Comparison of ENCODE assay signal across 10 cellular contexts in genomic region chr1:89274431-89274857, GRCh38. TPM values are rescaled to one million over a fixed set of nuclear protein-coding genes. Genes with fewer than 3 reads are reported as not detected.
A peak's percentile ranks its signal among the peaks of the same experiment; 100 is the strongest.
DNase-seq lines count a peak whose midpoint lies in the region; ATAC-seq and TF ChIP-seq lines count a peak whose summit lies in the region.
"Had no signal": no experiment of that assay in that cellular context is flagged by ENCODE, and none has a peak within 500 bp of the region (broad histone marks: within the 10 kb centered on the region; RNA-seq: fewer than 3 reads in every experiment).

No MANE protein-coding gene starts in this region.

- H3K79me2 ChIP-seq in GM23248 (ENCODE audit: insufficient read depth), result no peaks in the 10 kb centered on the region
- H3K79me2 ChIP-seq in PC-3 (ENCODE audit: low read length), result no peaks in the 10 kb centered on the region
- H3K79me2 ChIP-seq in OCI-LY7 (ENCODE audit: insufficient read depth, low read depth, low read length), result no peaks in the 10 kb centered on the region

- WGBS in GM23248 (ENCODE audit: low coverage in 1 of 2, low lambda C conversion rate in 2 of 2, missing lambda C conversion rate in 2 of 2), 2 experiments, result 9 to 10% methylated on average over 2 of the region's 2 CpGs

- DNase-seq in GM23248, result peak; percentile 87
- DNase-seq in PC-3, result peak; percentile 49
- DNase-seq in epithelial cell of esophagus (ENCODE audit: low read depth), result peak; percentile 89
- no peak for DNase-seq in sciatic nerve (ENCODE audit: low spot score)
- no peak for DNase-seq in WERI-Rb-1
- no peak for DNase-seq in OCI-LY7 (ENCODE audit: low spot score)
- no peak for DNase-seq in OCI-M2 (lab: John Stamatoyannopoulos, UW; ENCODE audit: unreplicated experiment)
- DNase-seq: body of pancreas, NCI-H2227 treated with DMSO at 0.1 percent for 48 hours had no signal

- no TSS peak for BruUV-seq in PC-3 (replicated peaks; lab: Mats Ljungman, UMichigan)
- no TSS peak for BruUV-seq in OCI-LY7 (replicated peaks; lab: Mats Ljungman, UMichigan)

- POLR2A ChIA-PET in PC-3 (lab: Charles Lee; ENCODE audit: unreplicated experiment), result no interaction called here
- POLR2A ChIA-PET in OCI-LY7 (lab: Charles Lee), result interaction anchor here (0.5 to 0.6 kb wide), 2 partner anchors 24 to 1822 kb away, joined by 3 read pairs; no protein-coding TSS in a partner anchor

- H3K4me2 ChIP-seq in GM23248 (ENCODE audit: unreplicated experiment), result peak overlapping the region; percentile 48
- peak overlapping the region; percentile 34 for H3K4me2 ChIP-seq in PC-3 (ENCODE audit: low read length)
- H3K4me2 ChIP-seq in OCI-LY7 (ENCODE audit: low read length), result no peak overlapping the region

- H3K9me2 ChIP-seq in GM23248 (ENCODE audit: insufficient read depth) (no peaks in the 10 kb centered on the region), PC-3 (replicated peaks; ENCODE audit: low read length) (no peaks in the 10 kb centered on the region), OCI-LY7 (ENCODE audit: insufficient read depth, low read length) (no peaks in the 10 kb centered on the region)

- H3K9me3 ChIP-seq in GM23248 (ENCODE audit: low read depth) (no peaks in the 10 kb centered on the region), PC-3 (ENCODE audit: low read length) (no peaks in the 10 kb centered on the region), WERI-Rb-1 (ENCODE audit: severe bottlenecking) (peaks cover 2% of the 10 kb centered on the region), OCI-LY7 (ENCODE audit: low read length) (no peaks in the 10 kb centered on the region)
- H3K9me3 ChIP-seq: body of pancreas had no signal

- CTCF ChIA-PET in PC-3 (lab: Charles Lee) (interaction anchor here (0.6 kb wide), 1 partner anchor 274 kb away, joined by 6 read pairs; no protein-coding TSS in a partner anchor), OCI-LY7 (lab: Charles Lee; ENCODE audit: unreplicated experiment) (no interaction called here)

- peaks cover 31% of the 10 kb centered on the region for H3K4me1 ChIP-seq in GM23248 (ENCODE audit: insufficient read depth)
- peaks cover 15% of the 10 kb centered on the region for H3K4me1 ChIP-seq in PC-3 (ENCODE audit: insufficient read depth, low read length)
- no peaks in the 10 kb centered on the region for H3K4me1 ChIP-seq in OCI-LY7 (ENCODE audit: insufficient read depth, low read length, poor library complexity, severe bottlenecking)
- H3K4me1 ChIP-seq: body of pancreas had no signal

- TF ChIP-seq CTCF in PC-3 (conservative IDR thresholded peaks at IDR 0.05; ENCODE audit: low read depth, low read length) (no peak), epithelial cell of esophagus (IDR thresholded peaks at IDR 0.05; ENCODE audit: insufficient read depth, low read depth, low read length, missing control alignments) (no peak), WERI-Rb-1 (IDR thresholded peaks at IDR 0.05; ENCODE audit: low read depth, low read length) (no peak), OCI-LY7 (conservative IDR thresholded peaks at IDR 0.05; ENCODE audit: low read length) (no peak)

- H2AFZ ChIP-seq in GM23248 (peak overlapping the region; percentile 58), PC-3 (ENCODE audit: low read length) (peak overlapping the region; percentile 46; the same call in 1 of the 2 replicates), OCI-LY7 (ENCODE audit: low read length) (no peak overlapping the region)

- intact Hi-C loops in PC-3 (cut with micrococcal nuclease) (no loop called here), sciatic nerve (cut with DNase I) (loop anchor here (5.0 kb wide), 1 partner anchor 1748 kb away; the partner anchor contains the start of gene ZNF644), OCI-LY7 (cut with micrococcal nuclease; ENCODE audit: unreplicated experiment) (no loop called here)

- H4K20me1 ChIP-seq in GM23248 (ENCODE audit: insufficient read depth), result no peaks in the 10 kb centered on the region
- no peaks in the 10 kb centered on the region for H4K20me1 ChIP-seq in PC-3 (ENCODE audit: low read length)
- H4K20me1 ChIP-seq in OCI-LY7 (ENCODE audit: insufficient read depth, low read length), result no peaks in the 10 kb centered on the region

- H3F3A ChIP-seq in GM23248 (ENCODE audit: insufficient read depth), result peaks cover 33% of the 10 kb centered on the region
- H3F3A ChIP-seq in PC-3 (ENCODE audit: low read length, unreplicated experiment), result no peaks in the 10 kb centered on the region

- H3K27ac ChIP-seq in GM23248 (peak overlapping the region; percentile 55), PC-3 (ENCODE audit: low read length) (0 out of 2 replicates have a peak overlapping the region, but pooled peaks have one; percentile 23), WERI-Rb-1 (no peak overlapping the region), OCI-LY7 (ENCODE audit: low read depth, low read length, poor library complexity, severe bottlenecking) (no peak overlapping the region)
- H3K27ac ChIP-seq: body of pancreas had no signal

- in situ Hi-C loops in GM23248 (cut with MboI), result no loop called here

- ATAC-seq in PC-3 (peak; percentile 49), sciatic nerve (peak; percentile 82), HG03025 (IDR thresholded peaks at IDR 0.05; ENCODE audit: low FRiP score, unreplicated experiment) (no peak)
- ATAC-seq: body of pancreas had no signal

- no peaks in the 10 kb centered on the region for H3K36me3 ChIP-seq in GM23248 (ENCODE audit: low read depth)
- H3K36me3 ChIP-seq in PC-3 (ENCODE audit: low read depth, low read length), result no peaks in the 10 kb centered on the region
- H3K36me3 ChIP-seq in WERI-Rb-1, result no peaks in the 10 kb centered on the region
- no peaks in the 10 kb centered on the region for H3K36me3 ChIP-seq in OCI-LY7 (ENCODE audit: insufficient read depth, low read length)

- H3K4me3 ChIP-seq in GM23248 (no peak overlapping the region), PC-3 (ENCODE audit: low read length) (no peak overlapping the region), epithelial cell of esophagus (ENCODE audit: low read length) (no peak overlapping the region), WERI-Rb-1 (ENCODE audit: low read depth, low read length) (no peak overlapping the region), OCI-LY7 (ENCODE audit: low read depth, low read length, poor library complexity, severe bottlenecking) (no peak overlapping the region)
- H3K4me3 ChIP-seq: body of pancreas had no signal

- H3K27me3 ChIP-seq in GM23248 (replicated peaks; ENCODE audit: insufficient read depth), result no peaks in the 10 kb centered on the region
- H3K27me3 ChIP-seq in PC-3 (ENCODE audit: low read length), result no peaks in the 10 kb centered on the region
- H3K27me3 ChIP-seq in WERI-Rb-1 (ENCODE audit: insufficient read depth, low read depth, severe bottlenecking), result no peaks in the 10 kb centered on the region
- H3K27me3 ChIP-seq: body of pancreas had no signal

- peak overlapping the region; percentile 37; the same call in 1 of the 2 replicates for H3K9ac ChIP-seq in GM23248
- H3K9ac ChIP-seq in PC-3 (ENCODE audit: low read length), result no peak overlapping the region

RNA-seq across cellular contexts. Expression of gene GBP5, which starts 1.8 kb away (rescaled TPM):
- total RNA-seq in GM23248 (2014; rRNA removed; shearing (Covaris generic)), result 0.43 and 2.0 TPM in 2 replicates
- polyA plus RNA-seq in GM23248 (2016; fragmentation: Nextera tagmentation; extraction: Ambion mirVana), result 1.2 and 1.3 TPM in 2 replicates
- not detected in 2 replicates for total RNA-seq in PC-3 (2014; rRNA removed)
- 6.4 TPM for total RNA-seq in sciatic nerve
- total RNA-seq in OCI-LY7 (2014; rRNA removed; shearing (Covaris generic)), result not detected in 2 replicates
- total RNA-seq in OCI-LY7 (2022), result not detected in 2 replicates

Comparison
In these comparisons a context has a peak if more than half of its experiments do, and no peak if none do; other contexts are left out.
1. DNase-seq: peak in GM23248 (single experiment), PC-3 (single experiment) and epithelial cell of esophagus (single experiment); none in sciatic nerve (single experiment), WERI-Rb-1 (single experiment), OCI-LY7 (single experiment) and OCI-M2 (single experiment).
2. H3K27ac ChIP-seq: peak in GM23248 (single experiment) and PC-3 (single experiment); none in WERI-Rb-1 (single experiment) and OCI-LY7 (single experiment).